28 cellular contexts compared by ENCODE assay signal in genomic region chr6:61558796-61559195, GRCh38.
"Had no signal": no experiment of that assay in that cellular context is flagged by ENCODE, and none has a peak within 500 bp of the region (broad histone marks: within the 10 kb centered on the region; RNA-seq: fewer than 3 reads in every experiment).

No MANE protein-coding gene starts in this region.

- H3K4me3 ChIP-seq: left lung, lung, mucosa of descending colon, ovary, right atrium auricular region, skin epidermis, stomach, testis, thyroid gland, transverse colon, upper lobe of left lung, vagina had no signal

- H3K4me1 ChIP-seq: left lung, right atrium auricular region, stomach, testis, thyroid gland, transverse colon, upper lobe of left lung, vagina had no signal

- H3K27ac Mint-ChIP-seq: immature natural killer cell; mesothelial cell of epicardium; naive thymus-derived CD4-positive, alpha-beta T cell; natural killer cell treated with Interleukin-12 subunit alpha and Interleukin-12 subunit beta and Interleukin-15 and Interleukin-18, amount 100 ng/mL, for 72 hours; progenitor cell of endocrine pancreas; stimulated activated naive B cell treated with anti-CD40 and anti-IgM and Interleukin-4, amounts not matched to agents 10 μg/mL and 1 μg/mL and 100 μg/mL, for 72 hours had no signal

- H3K27me3 ChIP-seq: left lung, ovary, right atrium auricular region, stomach, testis, thyroid gland, transverse colon, upper lobe of left lung, vagina had no signal

- H3K27me3 Mint-ChIP-seq: naive thymus-derived CD4-positive, alpha-beta T cell; natural killer cell treated with Interleukin-12 subunit alpha and Interleukin-12 subunit beta and Interleukin-15 and Interleukin-18, amount 100 ng/mL, for 72 hours; progenitor cell of endocrine pancreas; stimulated activated naive B cell treated with anti-CD40 and anti-IgM and Interleukin-4, amounts not matched to agents 10 μg/mL and 1 μg/mL and 100 μg/mL, for 72 hours had no signal

- H3K4me1 Mint-ChIP-seq: immature natural killer cell; mesothelial cell of epicardium; naive thymus-derived CD4-positive, alpha-beta T cell; stimulated activated naive B cell treated with anti-CD40 and anti-IgM and Interleukin-4, amounts not matched to agents 10 μg/mL and 1 μg/mL and 100 μg/mL, for 72 hours had no signal

- H3K36me3 Mint-ChIP-seq: mesothelial cell of epicardium; stimulated activated naive B cell treated with anti-CD40 and anti-IgM and Interleukin-4, amounts not matched to agents 10 μg/mL and 1 μg/mL and 100 μg/mL, for 72 hours had no signal

- DNase-seq: hypothalamus; immature natural killer cell; kidney; left colon; left lung; mesendoderm; mucosa of descending colon; naive thymus-derived CD4-positive, alpha-beta T cell; ovary; stimulated activated CD4-positive, alpha-beta T cell treated with anti-CD3 and anti-CD28 coated beads, Interleukin-12 subunit alpha, Interleukin-12 subunit beta, amount 100 ng/mL, for 4 hours; stimulated activated CD4-positive, alpha-beta T cell treated with anti-CD3 and anti-CD28 coated beads, Interleukin-15, amount 100 ng/mL, for 24 hours; stimulated activated CD4-positive, alpha-beta T cell treated with anti-CD3 and anti-CD28 coated beads, Interleukin-2, amount 100 ng/mL, for 24 hours; stimulated activated CD4-positive, alpha-beta T cell treated with anti-CD3 and anti-CD28 coated beads, Interleukin-4, amount 100 ng/mL, for 1 hour; stimulated activated naive B cell treated with anti-CD40 and anti-IgM and Interleukin-4, amounts not matched to agents 10 μg/mL and 1 μg/mL and 100 μg/mL, for 72 hours; stimulated activated naive CD8-positive, alpha-beta T cell treated with anti-CD3 and anti-CD28 coated beads, Interleukin-15, Interleukin-2, amounts not matched to agents 100 U/mL and 50 U/mL, for 24 hours; stomach; testis; thyroid gland; transverse colon; upper lobe of left lung had no signal

- ATAC-seq: left colon; left lung; mucosa of descending colon; naive thymus-derived CD4-positive, alpha-beta T cell; natural killer cell treated with Interleukin-12 subunit alpha and Interleukin-12 subunit beta and Interleukin-15 and Interleukin-18, amount 100 ng/mL, for 72 hours; sciatic nerve; stimulated activated naive B cell treated with anti-CD40 and anti-IgM and Interleukin-4, amounts not matched to agents 10 μg/mL and 1 μg/mL and 100 μg/mL, for 72 hours; stimulated activated naive CD8-positive, alpha-beta T cell treated with anti-CD3 and anti-CD28 coated beads, Interleukin-15, Interleukin-2, amounts not matched to agents 100 U/mL and 50 U/mL, for 24 hours had no signal

- H3K27ac ChIP-seq: left lung, ovary, right atrium auricular region, skin epidermis, stomach, testis, thyroid gland, transverse colon, upper lobe of left lung, vagina had no signal

- H3K4me3 Mint-ChIP-seq: immature natural killer cell; mesothelial cell of epicardium; naive thymus-derived CD4-positive, alpha-beta T cell; natural killer cell treated with Interleukin-12 subunit alpha and Interleukin-12 subunit beta and Interleukin-15 and Interleukin-18, amount 100 ng/mL, for 72 hours; stimulated activated naive B cell treated with anti-CD40 and anti-IgM and Interleukin-4, amounts not matched to agents 10 μg/mL and 1 μg/mL and 100 μg/mL, for 72 hours had no signal

- H3K36me3 ChIP-seq: left lung, ovary, right atrium auricular region, stomach, thyroid gland, transverse colon, upper lobe of left lung, vagina had no signal
